ENCODE assay signal across 9 cellular contexts in the genomic region with DNA sequence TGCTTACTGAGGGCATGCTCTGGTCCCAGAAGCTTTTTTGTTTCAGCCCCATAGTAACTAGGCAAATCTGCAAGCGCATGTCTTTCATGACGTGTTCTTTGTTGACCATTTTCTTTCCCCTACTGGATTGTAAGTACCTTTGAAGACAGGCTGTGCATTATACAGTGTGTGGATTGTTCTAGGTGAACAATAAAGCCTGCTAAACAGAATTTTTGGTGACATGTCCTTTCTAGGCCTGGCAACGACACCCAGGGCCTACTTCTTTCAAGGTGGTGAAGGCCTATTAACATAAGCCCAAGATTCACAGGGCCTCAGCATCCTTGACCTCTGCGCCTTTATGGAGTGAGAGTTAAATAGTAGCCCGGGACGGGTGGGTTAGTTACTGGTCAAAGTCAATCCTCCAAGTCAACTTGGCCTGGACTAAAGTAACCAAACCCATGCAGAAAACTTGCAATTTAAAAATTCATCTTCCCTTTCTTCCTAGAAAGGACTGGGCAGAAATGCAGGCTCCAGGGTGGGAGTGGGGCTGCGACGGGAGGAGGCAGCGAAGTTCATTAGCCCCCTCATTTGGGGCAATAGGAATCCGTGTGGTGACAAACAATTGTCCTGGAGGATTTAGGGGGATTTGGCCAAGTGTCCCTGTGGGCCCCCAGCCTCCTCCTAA. TPM values are rescaled to one million over a fixed set of nuclear protein-coding genes. Genes with fewer than 3 reads are reported as not detected.
A peak's percentile ranks its signal among the peaks of the same experiment; 100 is the strongest.
DNase-seq lines count a peak whose midpoint lies in the region; ATAC-seq, FAIRE-seq and TF ChIP-seq lines count a peak whose summit lies in the region.
"Had no signal": no experiment of that assay in that cellular context is flagged by ENCODE, and none has a peak within 500 bp of the region (broad histone marks: within the 10 kb centered on the region; RNA-seq: fewer than 3 reads in every experiment).

No MANE protein-coding gene starts in this region.

- peaks cover 9% of the 10 kb centered on the region for H3K36me3 Mint-ChIP-seq in mesothelial cell of epicardium

- H3K4me3 Mint-ChIP-seq in mesothelial cell of epicardium, result peak overlapping the region; percentile 82

- H4K20me1 ChIP-seq in HepG2 (ENCODE audit: insufficient read depth, low read length) (no peaks in the 10 kb centered on the region), K562 (replicated peaks; ENCODE audit: control insufficient read depth, insufficient read depth, low read length) (no peaks in the 10 kb centered on the region)

- H3K9me1 ChIP-seq in K562 (ENCODE audit: control insufficient read depth, insufficient read depth, low read length), result no peaks in the 10 kb centered on the region

- TF ChIP-seq POLR2A in HepG2 (IDR thresholded peaks at IDR 0.05; ENCODE audit: insufficient read depth in 1 of 2, low read depth in 2 of 2, low read length in 2 of 2) (no peak), right lobe of liver (IDR thresholded peaks at IDR 0.05) (no peak), K562 (conservative IDR thresholded peaks at IDR 0.05) (no peak)

- H3K27me3 ChIP-seq in HepG2 (ENCODE audit: control insufficient read depth in 1 of 2, insufficient read depth in 2 of 2, low read length in 2 of 2), result no peaks in the 10 kb centered on the region; a peak in 1 of 5 replicates
- H3K27me3 ChIP-seq in right lobe of liver, result no peaks in the 10 kb centered on the region
- H3K27me3 ChIP-seq in K562 (ENCODE audit: control insufficient read depth in 2 of 2, insufficient read depth in 2 of 2, low read length in 2 of 2), result no peaks in the 10 kb centered on the region
- H3K27me3 ChIP-seq in upper lobe of right lung, result no peaks in the 10 kb centered on the region
- H3K27me3 ChIP-seq: uterus had no signal

- POLR2A ChIA-PET in HepG2 (lab: Yijun Ruan, JAX) (interaction anchor here (0.9 to 7.4 kb wide), 6 partner anchors 13 to 123 kb away, joined by 3 to 57 read pairs (median 4); no protein-coding TSS in a partner anchor), K562 (lab: Yijun Ruan, JAX) (interaction anchor here (0.6 to 1.9 kb wide), 4 partner anchors 9 to 17 kb away, joined by 3 to 8 read pairs (median 6); no protein-coding TSS in a partner anchor)

- TF ChIP-seq EP300 in HepG2 (IDR thresholded peaks at IDR 0.05; ENCODE audit: low read depth in 2 of 2, low read length in 2 of 2) (no peak; a peak in 1 of 4 replicates), HepG2 (CRISPR knock-in tag; IDR thresholded peaks at IDR 0.05; ENCODE audit: borderline replicate concordance) (no peak), K562 (IDR thresholded peaks at IDR 0.05; ENCODE audit: low read length) (no peak)

- no peak for TF ChIP-seq CTCF in HepG2 (CRISPR knock-in tag; IDR thresholded peaks at IDR 0.05)
- TF ChIP-seq CTCF in right lobe of liver (IDR thresholded peaks at IDR 0.05), result no peak
- TF ChIP-seq CTCF in K562 (IDR thresholded peaks at IDR 0.05 in 2 of 3, conservative IDR thresholded peaks at IDR 0.05 in 1 of 3; ENCODE audit: insufficient read depth in 2 of 3, low read depth in 1 of 3, low read length in 3 of 3), result no peak
- no peak for TF ChIP-seq CTCF in mesothelial cell of epicardium (IDR thresholded peaks at IDR 0.05; ENCODE audit: unreplicated experiment)
- TF ChIP-seq CTCF in upper lobe of right lung (IDR thresholded peaks at IDR 0.05), result no peak

- H3K27me3 Mint-ChIP-seq in mesothelial cell of epicardium (ENCODE audit: low read depth), result peaks cover 16% of the 10 kb centered on the region

- H3K4me1 ChIP-seq in HepG2 (ENCODE audit: insufficient read depth, low read length), result peaks cover 43% of the 10 kb centered on the region
- H3K4me1 ChIP-seq in right lobe of liver, result peaks cover 0 to 8% (median 0%) of the 10 kb centered on the region in 4 donors
- peaks cover 4 to 18% of the 10 kb centered on the region in 2 experiments; a peak in 4 of 5 replicates for H3K4me1 ChIP-seq in K562 (replicated peaks in 1 of 2; ENCODE audit: control insufficient read depth in 2 of 2, insufficient read depth in 2 of 2, low read length in 2 of 2)
- H3K4me1 ChIP-seq in upper lobe of right lung, result no peaks in the 10 kb centered on the region
- H3K4me1 ChIP-seq: uterus had no signal

- H2AFZ ChIP-seq in HepG2 (ENCODE audit: low read length), result no peak overlapping the region
- peak overlapping the region; percentile 91 for H2AFZ ChIP-seq in K562 (ENCODE audit: low read depth, low read length)

- intact Hi-C loops in HepG2 (cut with micrococcal nuclease; ENCODE audit: unreplicated experiment), result loop anchor here (1.0 to 2.0 kb wide), 2 partner anchors 47 to 123 kb away; no protein-coding TSS in a partner anchor
- intact Hi-C loops in right lobe of liver (cut with DNase I), result no loop called here
- intact Hi-C loops in K562 (cut with micrococcal nuclease), result loop anchor here (5.0 kb wide), 2 partner anchors 48 to 152 kb away; no protein-coding TSS in a partner anchor
- intact Hi-C loops in upper lobe of right lung (cut with DNase I), result no loop called here

- H3K27ac Mint-ChIP-seq in mesothelial cell of epicardium, result no peak overlapping the region

- DNase-seq in HepG2 (ENCODE audit: low spot score) (peak; percentile 79), right lobe of liver (no peak), K562 (ENCODE audit: extremely low read depth in 1 of 4, low spot score in 3 of 4) (no peak), mesothelial cell of epicardium (ENCODE audit: low spot score in 2 of 2, unreplicated experiment in 2 of 2) (no peak), upper lobe of right lung (no peak), GM19239 (ENCODE audit: insufficient read length, low spot score) (no peak)
- DNase-seq in stimulated activated CD8-positive, alpha-beta memory T cell treated with anti-CD3 and anti-CD28 coated beads, Interleukin-4, amount 100 ng/mL, for 48 hours, result no peak

- H3K9ac ChIP-seq in HepG2 (ENCODE audit: insufficient read depth, low read depth, low read length), result peak overlapping the region; percentile 81
- H3K9ac ChIP-seq in K562 (ENCODE audit: insufficient read depth in 1 of 2, low read depth in 2 of 2, low read length in 2 of 2), result peak overlapping the region; percentile 69 to 93; a peak in 3 of 4 replicates

- no peaks in the 10 kb centered on the region for H3K9me3 Mint-ChIP-seq in mesothelial cell of epicardium

- TSS peak; percentile 93 for BruUV-seq in HepG2 (replicated peaks; lab: Mats Ljungman, UMichigan)
- BruUV-seq in K562 (replicated peaks; lab: Mats Ljungman, UMichigan), result no TSS peak

- CTCF ChIA-PET in HepG2 (lab: Yijun Ruan, JAX; ENCODE audit: low intra/inter-chr PET ratio, low total read pairs) (no interaction called here), K562 (lab: Yijun Ruan, JAX; ENCODE audit: low intra/inter-chr PET ratio) (interaction anchor here (0.6 kb wide), 1 partner anchor 407 kb away, joined by 3 read pairs; no protein-coding TSS in a partner anchor)

- H3K4me3 ChIP-seq in HepG2 (replicated peaks in 1 of 3; ENCODE audit: insufficient read depth in 1 of 3, low read depth in 2 of 3, low read length in 3 of 3), result peak overlapping the region; percentile 68 to 81 (median 71)
- H3K4me3 ChIP-seq in right lobe of liver, result no peak overlapping the region
- H3K4me3 ChIP-seq in K562, result peak overlapping the region; percentile 50; the same call in 1 of the 2 replicates
- peak overlapping the region; percentile 60 for H3K4me3 ChIP-seq in upper lobe of right lung

- in situ Hi-C loops in HepG2 (cut with HindIII; ENCODE audit: extremely low pct_ligation_motif_present, low pct_unique_long_range_greater_than_20kb), result loop anchor here (5.0 kb wide), 2 partner anchors 37 to 43 kb away; a partner anchor contains a TSS
- in situ Hi-C loops in K562 (cut with MboI), result no loop called here

- ATAC-seq in HepG2 (peak; percentile 24), right lobe of liver (no peak), K562 (no peak), upper lobe of right lung (no peak), GM21526 (IDR thresholded peaks at IDR 0.05; ENCODE audit: low FRiP score, unreplicated experiment) (no peak)

- H3K9me3 ChIP-seq in HepG2 (ENCODE audit: low read length) (no peaks in the 10 kb centered on the region), right lobe of liver (no peaks in the 10 kb centered on the region), K562 (replicated peaks; ENCODE audit: control insufficient read depth, insufficient read depth, low read depth, low read length) (no peaks in the 10 kb centered on the region), upper lobe of right lung (no peaks in the 10 kb centered on the region)
- H3K9me3 ChIP-seq: uterus had no signal

- TF ChIP-seq RAD21 in HepG2 (CRISPR knock-in tag; IDR thresholded peaks at IDR 0.05) (no peak), K562 (CRISPR knock-in tag; conservative IDR thresholded peaks at IDR 0.05 in 1 of 2, IDR thresholded peaks at IDR 0.05 in 1 of 2) (no peak)

- H3K4me2 ChIP-seq in HepG2 (ENCODE audit: low read depth, low read length) (peak overlapping the region; percentile 84), K562 (ENCODE audit: insufficient read depth, low read length) (peak overlapping the region; percentile 90)

- no peaks in the 10 kb centered on the region for H3K36me3 ChIP-seq in HepG2 (replicated peaks in 1 of 2; ENCODE audit: control insufficient read depth in 1 of 2, insufficient read depth in 2 of 2, low read length in 2 of 2)
- H3K36me3 ChIP-seq in right lobe of liver, result no peaks in the 10 kb centered on the region
- H3K36me3 ChIP-seq in K562 (ENCODE audit: control insufficient read depth, insufficient read depth, low read length), result peaks cover 6% of the 10 kb centered on the region; the same call in 1 of the 3 replicates
- no peaks in the 10 kb centered on the region for H3K36me3 ChIP-seq in upper lobe of right lung
- H3K36me3 ChIP-seq: uterus had no signal

- 4% methylated on average over 7 of the region's 10 CpGs for WGBS in HepG2 (ENCODE audit: low lambda C conversion rate)
- 79% methylated on average over 7 of the region's 10 CpGs for WGBS in right lobe of liver (ENCODE audit: insufficient coverage, low coverage, low lambda C conversion rate, missing lambda C conversion rate)
- WGBS in K562 (ENCODE audit: insufficient coverage, low coverage, missing lambda C conversion rate), result 80% methylated on average over 10 of the region's 10 CpGs

- H3K79me2 ChIP-seq in HepG2 (ENCODE audit: insufficient read depth, low read length) (peaks cover 15% of the 10 kb centered on the region), K562 (ENCODE audit: control insufficient read depth, insufficient read depth, low read length) (no peaks in the 10 kb centered on the region)

- H3K27ac ChIP-seq in HepG2 (ENCODE audit: extremely low read length, insufficient read depth, low read length), result peak overlapping the region; percentile 85
- H3K27ac ChIP-seq in right lobe of liver, result no peak overlapping the region
- no peak overlapping the region for H3K27ac ChIP-seq in K562 (ENCODE audit: extremely low read depth, low read depth, low read length)
- no peak overlapping the region for H3K27ac ChIP-seq in upper lobe of right lung
- H3K27ac ChIP-seq: uterus had no signal

- FAIRE-seq in HepG2 (lab: Jason Lieb, UNC) (peak; percentile 73), K562 (lab: Jason Lieb, UNC) (no peak), GM19239 (lab: Jason Lieb, UNC) (no peak)

- H3K4me1 Mint-ChIP-seq in mesothelial cell of epicardium, result peaks cover 4% of the 10 kb centered on the region

RNA-seq across cellular contexts. Expression of a gene that starts 37.6 kb away (rescaled TPM):
- total RNA-seq in HepG2 (2016; rRNA removed; fragmentation: Illumina TruSeq; extraction: Trizol), result 76.9 and 111 TPM in 2 replicates
- 5.5 and 6.3 TPM in 2 replicates for total RNA-seq in HepG2 (2016; cell fraction: cytosol; rRNA removed; fragmentation: Illumina TruSeq; extraction: Trizol; ENCODE audit: low read depth)
- 75.8 and 102 TPM in 2 replicates for total RNA-seq in HepG2 (2016; cell fraction: insoluble cytoplasmic fraction; rRNA removed; fragmentation: Illumina TruSeq; extraction: Trizol)
- 29.5 and 33.3 TPM in 2 replicates for total RNA-seq in HepG2 (2016; cell fraction: membrane; rRNA removed; fragmentation: Illumina TruSeq; extraction: Trizol)
- 91.5 and 98.1 TPM in 2 replicates for total RNA-seq in HepG2 (2016; cell fraction: nucleus; rRNA removed; fragmentation: Illumina TruSeq; extraction: Trizol)
- 21.1 and 21.7 TPM in 2 replicates for polyA plus RNA-seq in HepG2 (2011; rRNA removed)
- 16.3 and 17.3 TPM in 2 replicates for polyA plus RNA-seq in HepG2 (2011; cell fraction: cytosol; rRNA removed)
- polyA plus RNA-seq in HepG2 (2011; cell fraction: nucleus; rRNA removed), result 25.8 and 29.4 TPM in 2 replicates
- polyA plus RNA-seq in HepG2 (2012), result 24.9 and 35.6 TPM in 2 replicates
- polyA plus RNA-seq in HepG2 (2016; cell fraction: cytosol; fragmentation: Illumina TruSeq; extraction: Trizol; ENCODE audit: low read depth), result 1.8 and 1.9 TPM in 2 replicates
- polyA plus RNA-seq in HepG2 (2016; cell fraction: insoluble cytoplasmic fraction; fragmentation: Illumina TruSeq; extraction: Trizol; ENCODE audit: low read depth), result 67.3 and 72.5 TPM in 2 replicates
- polyA plus RNA-seq in HepG2 (2016; cell fraction: membrane; fragmentation: Illumina TruSeq; extraction: Trizol; ENCODE audit: low read depth), result 7.2 and 8.7 TPM in 2 replicates
- 86.2 and 92.8 TPM in 2 replicates for polyA plus RNA-seq in HepG2 (2016; cell fraction: nucleus; fragmentation: Illumina TruSeq; extraction: Trizol; ENCODE audit: insufficient read depth, low read depth)
- 0.07 and 138 TPM in 2 replicates for polyA minus RNA-seq in HepG2 (2011; rRNA and poly(A)+ RNA removed; ENCODE audit: low replicate concordance)
- 80.8 and 84.9 TPM in 2 replicates for polyA minus RNA-seq in HepG2 (2011; cell fraction: cytosol; rRNA and poly(A)+ RNA removed)
- 96.2 and 97.6 TPM in 2 replicates for polyA minus RNA-seq in HepG2 (2011; cell fraction: nucleus; rRNA and poly(A)+ RNA removed)
- not detected for total RNA-seq in right lobe of liver
- total RNA-seq in K562 (2011; cell fraction: chromatin; rRNA removed; ENCODE audit: low replicate concordance), result 0.09 TPM in 1 of 2 replicates, not detected in the other
- under 0.01 TPM in 1 of 2 replicates, not detected in the other for total RNA-seq in K562 (2011; cell fraction: nucleolus; rRNA removed)
- 0.08 TPM in 1 of 2 replicates, not detected in the other for total RNA-seq in K562 (2011; cell fraction: nucleoplasm; rRNA removed)
- not detected in 2 replicates for total RNA-seq in K562 (2014; rRNA removed)
- not detected in 2 replicates for total RNA-seq in K562 (2014; rRNA removed; fragmentation: Illumina TruSeq; extraction: Trizol)
- not detected in 2 replicates for total RNA-seq in K562 (2015; rRNA removed; fragmentation: Illumina TruSeq; extraction: Trizol)
- 0.11 and 0.18 TPM in 2 replicates for total RNA-seq in K562 (2021)
- polyA plus RNA-seq in K562 (2011; rRNA removed), result 0.01 and 0.04 TPM in 2 replicates
- 0.03 TPM in 1 of 2 replicates, not detected in the other for polyA plus RNA-seq in K562 (2011; cell fraction: cytosol; rRNA removed)
- polyA plus RNA-seq in K562 (2011; cell fraction: nucleus; rRNA removed), result 0.04 TPM in 1 of 2 replicates, not detected in the other
- 0.01 TPM in 1 of 2 replicates, not detected in the other for polyA plus RNA-seq in K562 (2012)
- polyA plus RNA-seq in K562 (2014; fragmentation: Illumina TruSeq; extraction: Trizol), result not detected in 2 replicates
- polyA plus RNA-seq in K562 (2014; fragmentation: Nextera tagmentation; extraction: Ambion mirVana), result not detected
- not detected in 2 replicates for polyA plus RNA-seq in K562 (2014; rRNA removed)
- polyA minus RNA-seq in K562 (2011; rRNA and poly(A)+ RNA removed), result 0.03 and 0.14 TPM in 2 replicates
- polyA minus RNA-seq in K562 (2011; cell fraction: cytosol; rRNA and poly(A)+ RNA removed), result 0.36 TPM in 1 of 2 replicates, not detected in the other
- 0.13 TPM in 1 of 2 replicates, not detected in the other for polyA minus RNA-seq in K562 (2011; cell fraction: nucleus; rRNA and poly(A)+ RNA removed)
- total RNA-seq in mesothelial cell of epicardium, result 2.7 to 3.1 TPM (median 3.0 TPM) in 3 replicates
- 2.2 TPM for total RNA-seq in upper lobe of right lung

Comparison
In these comparisons a context has a peak if more than half of its experiments do, and no peak if none do; other contexts are left out.
1. H3K4me3 ChIP-seq: peak in HepG2 (3 of 3), K562 (single experiment) and upper lobe of right lung (single experiment); none in right lobe of liver (0 of 3).
2. intact Hi-C loops: an anchor here in HepG2 (1.0 to 2.0 kb wide) and K562 (5.0 kb wide); none called in right lobe of liver and upper lobe of right lung.